ENCODE assay signal across 20 cellular contexts in genomic region chr19:4699826-4700572, GRCh38.
"Had no signal": no experiment of that assay in that cellular context is flagged by ENCODE, and none has a peak within 500 bp of the region (broad histone marks: within the 10 kb centered on the region; RNA-seq: fewer than 3 reads in every experiment).

No MANE protein-coding gene starts in this region.

- H3K9me3 ChIP-seq: esophagus squamous epithelium, neutrophil, psoas muscle, right lobe of liver, thyroid gland, uterus had no signal

- ATAC-seq: effector memory CD8-positive, alpha-beta T cell; naive thymus-derived CD4-positive, alpha-beta T cell; psoas muscle; right lobe of liver had no signal

- H3K4me1 ChIP-seq: thyroid gland, uterus had no signal

- H3K4me3 ChIP-seq: esophagus squamous epithelium, hepatocyte, psoas muscle, right lobe of liver, thyroid gland, uterus had no signal

- FAIRE-seq: colon had no signal

- DNase-seq: effector memory CD8-positive, alpha-beta T cell; esophagus squamous epithelium; foreskin fibroblast; head of caudate nucleus; kidney glomerular epithelial cell; mammary epithelial cell; naive thymus-derived CD4-positive, alpha-beta T cell; nephron progenitor cell; retina; stimulated activated CD4-positive, alpha-beta T cell treated with anti-CD3 and anti-CD28 coated beads, Interleukin-2, amount 100 ng/mL, for 24 hours; stimulated activated CD4-positive, alpha-beta T cell treated with anti-CD3 and anti-CD28 coated beads, Interleukin-4, amount 100 ng/mL, for 4 hours; stimulated activated naive CD4-positive, alpha-beta T cell; thyroid gland; uterus had no signal

- H3K27ac ChIP-seq: epithelial cell of prostate, esophagus squamous epithelium, hepatocyte, neutrophil, psoas muscle, right lobe of liver, thyroid gland, uterus had no signal

- H3K36me3 ChIP-seq: uterus had no signal
